23 cellular contexts compared by ENCODE assay signal in genomic region chr17:32452281-32452680, GRCh38. TPM values are rescaled to one million over a fixed set of nuclear protein-coding genes. Genes with fewer than 3 reads are reported as not detected.
"Had no signal": no experiment of that assay in that cellular context is flagged by ENCODE, and none has a peak within 500 bp of the region (broad histone marks: within the 10 kb centered on the region; RNA-seq: fewer than 3 reads in every experiment).

No MANE protein-coding gene starts in this region.

- H3K4me1 ChIP-seq: ascending aorta, gastroesophageal sphincter, uterus had no signal

- ATAC-seq: activated CD8-positive, alpha-beta T cell treated with anti-CD3 and anti-CD28 coated beads for 36 hours; gastroesophageal sphincter; heart left ventricle; mucosa of descending colon; stimulated activated naive CD8-positive, alpha-beta T cell treated with anti-CD3 and anti-CD28 coated beads, Interleukin-15, Interleukin-2, amounts not matched to agents 100 U/mL and 50 U/mL, for 24 hours had no signal

- H3K4me1 Mint-ChIP-seq: neural crest cell had no signal

- H3K9me3 ChIP-seq: ascending aorta, esophagus squamous epithelium, gastroesophageal sphincter, heart left ventricle, mucosa of descending colon, transverse colon, uterus had no signal

- H3K36me3 ChIP-seq: uterus had no signal

- H3K4me3 Mint-ChIP-seq: activated CD4-positive, alpha-beta T cell treated with anti-CD3 and anti-CD28 coated beads, Interleukin-2, amount 10 ng/mL, durations not matched to agents 24 days and 14 days; activated CD8-positive, alpha-beta T cell treated with anti-CD3 and anti-CD28 coated beads for 36 hours; activated naive CD4-positive, alpha-beta T cell treated with anti-CD3 and anti-CD28 coated beads, Interleukin-2, amount 10 ng/mL, durations not matched to agents 7 days and 5 days; immature natural killer cell; naive B cell; neural crest cell had no signal

- H3K27me3 Mint-ChIP-seq: activated CD4-positive, alpha-beta T cell treated with anti-CD3 and anti-CD28 coated beads, Interleukin-2, amount 10 ng/mL, durations not matched to agents 24 days and 14 days; activated CD8-positive, alpha-beta T cell treated with anti-CD3 and anti-CD28 coated beads for 36 hours; activated naive CD4-positive, alpha-beta T cell treated with anti-CD3 and anti-CD28 coated beads, Interleukin-2, amount 10 ng/mL, durations not matched to agents 7 days and 5 days; naive B cell; progenitor cell of endocrine pancreas had no signal

- H3K9me3 Mint-ChIP-seq: activated CD4-positive, alpha-beta T cell treated with anti-CD3 and anti-CD28 coated beads, Interleukin-2, amount 10 ng/mL, durations not matched to agents 24 days and 14 days; activated CD8-positive, alpha-beta T cell treated with anti-CD3 and anti-CD28 coated beads for 36 hours; activated naive CD4-positive, alpha-beta T cell treated with anti-CD3 and anti-CD28 coated beads, Interleukin-2, amount 10 ng/mL, durations not matched to agents 7 days and 5 days; immature natural killer cell; naive B cell; neural crest cell had no signal

- H3K27ac ChIP-seq: ascending aorta, cardiac muscle cell, esophagus squamous epithelium, gastroesophageal sphincter, heart left ventricle, transverse colon, uterus had no signal

- DNase-seq: activated CD4-positive, alpha-beta T cell treated with anti-CD3 and anti-CD28 coated beads, Interleukin-2, amount 10 ng/mL, durations not matched to agents 24 days and 14 days; activated CD8-positive, alpha-beta T cell treated with anti-CD3 and anti-CD28 coated beads for 36 hours; activated effector memory CD4-positive, alpha-beta T cell treated with Interleukin-2 at 50 U/mL for 16 hours; activated naive CD4-positive, alpha-beta T cell treated with anti-CD3 and anti-CD28 coated beads, Interleukin-2, amount 10 ng/mL, durations not matched to agents 7 days and 5 days; activated T-cell treated with anti-CD3 and anti-CD28 coated beads, Interleukin-2, amount 50 U/mL, for 1 hour; dermis blood vessel endothelial cell; effector memory CD4-positive, alpha-beta T cell; esophagus squamous epithelium; heart left ventricle; immature natural killer cell; mesenchymal stem cell; mucosa of descending colon; naive B cell; stimulated activated CD4-positive, alpha-beta T cell treated with anti-CD3 and anti-CD28 coated beads, Interleukin-2, amount 100 ng/mL, for 24 hours; stimulated activated naive CD8-positive, alpha-beta T cell treated with anti-CD3 and anti-CD28 coated beads, Interleukin-15, Interleukin-2, amounts not matched to agents 100 U/mL and 50 U/mL, for 24 hours; substantia nigra; transverse colon; uterus had no signal

- H3K27me3 ChIP-seq: ascending aorta, cardiac muscle cell, esophagus squamous epithelium, gastroesophageal sphincter, heart left ventricle, transverse colon, uterus had no signal

- H3K27ac Mint-ChIP-seq: activated CD4-positive, alpha-beta T cell treated with anti-CD3 and anti-CD28 coated beads, Interleukin-2, amount 10 ng/mL, durations not matched to agents 24 days and 14 days; activated CD8-positive, alpha-beta T cell treated with anti-CD3 and anti-CD28 coated beads for 36 hours; activated naive CD4-positive, alpha-beta T cell treated with anti-CD3 and anti-CD28 coated beads, Interleukin-2, amount 10 ng/mL, durations not matched to agents 7 days and 5 days; progenitor cell of endocrine pancreas had no signal

- H3K4me3 ChIP-seq: ascending aorta, cardiac muscle cell, esophagus squamous epithelium, gastroesophageal sphincter, heart left ventricle, mucosa of descending colon, transverse colon, uterus had no signal

RNA-seq across cellular contexts. Expression of gene CDK5R1, which starts 34.5 kb away (rescaled TPM):
- total RNA-seq: ascending aorta had no signal
